7 cellular contexts compared by ENCODE assay signal in the genomic region with DNA sequence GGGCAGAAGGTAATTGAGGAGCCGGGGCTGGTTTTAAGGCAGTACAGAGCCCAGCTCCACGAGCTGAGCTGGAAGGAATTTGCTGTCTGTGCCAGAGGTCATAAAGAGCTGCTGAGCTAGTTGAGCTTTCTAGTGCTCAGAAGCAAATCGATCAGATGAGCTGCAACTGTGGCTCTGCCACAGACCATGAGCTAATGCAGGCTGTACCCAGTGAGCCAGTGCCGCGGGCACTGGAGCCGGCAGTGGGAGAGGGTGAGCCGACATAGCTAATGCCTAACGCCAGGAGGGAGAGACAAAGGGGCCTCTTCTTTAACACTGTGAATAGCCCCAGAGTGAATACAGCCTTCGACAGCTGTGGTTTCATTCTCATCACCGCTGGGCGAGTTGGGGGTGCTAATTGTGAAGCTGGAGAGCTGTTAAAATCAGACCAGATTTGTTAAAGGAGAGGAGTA.
A peak's percentile ranks its signal among the peaks of the same experiment; 100 is the strongest.
DNase-seq lines count a peak whose midpoint lies in the region; TF ChIP-seq lines count a peak whose summit lies in the region.

No MANE protein-coding gene starts in this region.

- TF ChIP-seq POLR2A in thyroid gland (IDR thresholded peaks at IDR 0.05) (no peak), Peyer's patch (IDR thresholded peaks at IDR 0.05) (no peak)

- H3K27me3 ChIP-seq in thyroid gland (no peaks in the 10 kb centered on the region), Peyer's patch (no peaks in the 10 kb centered on the region)

- TF ChIP-seq CTCF in cardiac fibroblast (IDR thresholded peaks at IDR 0.05; ENCODE audit: low read depth, low read length), result no peak
- peak in 1 of 6 experiments; percentile 4 for TF ChIP-seq CTCF in thyroid gland (IDR thresholded peaks at IDR 0.05)
- no peak for TF ChIP-seq CTCF in GM20000 (IDR thresholded peaks at IDR 0.05; ENCODE audit: extremely low read depth, missing control alignments)
- TF ChIP-seq CTCF in Peyer's patch (IDR thresholded peaks at IDR 0.05), result no peak

- H3K36me3 ChIP-seq in thyroid gland (no peaks in the 10 kb centered on the region), Peyer's patch (no peaks in the 10 kb centered on the region)

- peaks cover 13 to 19% of the 10 kb centered on the region in 2 donors for H3K4me1 ChIP-seq in thyroid gland
- H3K4me1 ChIP-seq in Peyer's patch, result no peaks in the 10 kb centered on the region

- H3K4me3 ChIP-seq in cardiac fibroblast (replicated peaks in 1 of 2; ENCODE audit: low read depth in 2 of 2, low read length in 2 of 2) (no peak overlapping the region), thyroid gland (replicated peaks in 1 of 3) (no peak overlapping the region), Peyer's patch (peak overlapping the region in 1 of 4 donors; percentile 19)

- H3K9me3 ChIP-seq in thyroid gland (no peaks in the 10 kb centered on the region), Peyer's patch (no peaks in the 10 kb centered on the region)

- H3K27ac ChIP-seq in thyroid gland, result peak overlapping the region in 1 of 3 donors; percentile 29
- no peak overlapping the region for H3K27ac ChIP-seq in Peyer's patch

- 28 to 34% methylated on average over 11 of the region's 11 CpGs for WGBS in thyroid gland, 2 donors

- peak; percentile 84 for DNase-seq in NCI-H1105 (lab: John Stamatoyannopoulos, UW)
- DNase-seq in cardiac fibroblast (ENCODE audit: low read depth in 2 of 2), result peak; percentile 17 to 53
- peak; percentile 56 for DNase-seq in left kidney (ENCODE audit: low read depth, low spot score)
- DNase-seq in thyroid gland, result peak; percentile 53 to 71
- no peak for DNase-seq in GM20000 (ENCODE audit: low spot score)
- no peak for DNase-seq in Peyer's patch
- no peak for DNase-seq in NCI-H1048 (lab: John Stamatoyannopoulos, UW)

- intact Hi-C loops in thyroid gland (cut with DNase I), result no loop called here

Comparison
In these comparisons a context has a peak if more than half of its experiments do, and no peak if none do; other contexts are left out.
1. DNase-seq: peak in NCI-H1105 (single experiment), cardiac fibroblast (2 of 2), left kidney (single experiment) and thyroid gland (2 of 2); none in GM20000 (single experiment), Peyer's patch (0 of 3) and NCI-H1048 (single experiment).